In genomic region chr20:54123587-54124180, GRCh38 we compare ENCODE assay signal across 10 cellular contexts. TPM values are rescaled to one million over a fixed set of nuclear protein-coding genes. Genes with fewer than 3 reads are reported as not detected.
A peak's percentile ranks its signal among the peaks of the same experiment; 100 is the strongest.
DNase-seq lines count a peak whose midpoint lies in the region; TF ChIP-seq lines count a peak whose summit lies in the region.
"Had no signal": no experiment of that assay in that cellular context is flagged by ENCODE, and none has a peak within 500 bp of the region (broad histone marks: within the 10 kb centered on the region; RNA-seq: fewer than 3 reads in every experiment).

No MANE protein-coding gene starts in this region.

- no peak for TF ChIP-seq CTCF in astrocyte of the cerebellum (IDR thresholded peaks at IDR 0.05; ENCODE audit: low read depth, low read length, missing control alignments)

- DNase-seq in A172 (ENCODE audit: low spot score) (peak; percentile 99), HPDE6-E6E7 (ENCODE audit: extremely low spot score) (peak; percentile 100), astrocyte of the cerebellum (ENCODE audit: low read depth) (peak; percentile 77), left kidney (ENCODE audit: low read depth, low spot score) (peak; percentile 76), Kasumi-1 (lab: John Stamatoyannopoulos, UW) (no peak), NCI-H2029 treated with DMSO at 0.1 percent for 48 hours (lab: John Stamatoyannopoulos, UW) (no peak), NCI-H1105 (lab: John Stamatoyannopoulos, UW) (no peak)
- no peak for DNase-seq in stimulated activated CD4-positive, alpha-beta T cell treated with anti-CD3 and anti-CD28 coated beads, Interleukin-1b, Interleukin-23, amount 100 ng/mL, for 48 hours
- DNase-seq: DND-41; effector memory CD8-positive, alpha-beta T cell had no signal

- in situ Hi-C loops in astrocyte of the cerebellum (cut with HindIII; ENCODE audit: low sequenced_read_pairs), result no loop called here

- H3K4me3 ChIP-seq in astrocyte of the cerebellum (ENCODE audit: low read depth, low read length), result no peak overlapping the region

RNA-seq across cellular contexts. Expression of gene CYP24A1, which starts 50.1 kb away (rescaled TPM):
- total RNA-seq in A172 (2014; rRNA removed; shearing (Covaris generic)), result 0.05 and 0.21 TPM in 2 replicates

RNA-seq across cellular contexts. Expression of gene BCAS1, which starts 53.3 kb away (rescaled TPM):
- total RNA-seq in A172 (2014; rRNA removed; shearing (Covaris generic)), result 0.07 TPM in 1 of 2 replicates, not detected in the other

Comparison
In these comparisons a context has a peak if more than half of its experiments do, and no peak if none do; other contexts are left out.
1. DNase-seq: peak in A172 (single experiment), HPDE6-E6E7 (single experiment), astrocyte of the cerebellum (single experiment) and left kidney (single experiment); none in Kasumi-1 (0 of 2), stimulated activated CD4-positive, alpha-beta T cell treated with anti-CD3 and anti-CD28 coated beads, Interleukin-1b, Interleukin-23, amount 100 ng/mL, for 48 hours (single experiment), NCI-H2029 treated with DMSO at 0.1 percent for 48 hours (single experiment) and NCI-H1105 (single experiment).